8 cellular contexts compared by ENCODE assay signal in genomic region chr11:46889689-46890475, GRCh38. TPM values are rescaled to one million over a fixed set of nuclear protein-coding genes. Genes with fewer than 3 reads are reported as not detected.
DNase-seq lines count a peak whose midpoint lies in the region; FAIRE-seq and TF ChIP-seq lines count a peak whose summit lies in the region.

No MANE protein-coding gene starts in this region.

- H3K27ac Mint-ChIP-seq in glutamatergic neuron (ENCODE audit: unreplicated experiment), result peak overlapping the region; percentile 62
- H3K27ac Mint-ChIP-seq in progenitor cell of endocrine pancreas, result no peak overlapping the region

- H3K4me1 Mint-ChIP-seq in glutamatergic neuron (ENCODE audit: low read depth, unreplicated experiment) (peaks cover 13% of the 10 kb centered on the region), progenitor cell of endocrine pancreas (ENCODE audit: low read depth) (no peaks in the 10 kb centered on the region)

- H3K9me3 Mint-ChIP-seq in glutamatergic neuron (ENCODE audit: unreplicated experiment), result peaks cover 5% of the 10 kb centered on the region
- no peaks in the 10 kb centered on the region for H3K9me3 Mint-ChIP-seq in progenitor cell of endocrine pancreas (ENCODE audit: low read depth)

- H3K27me3 Mint-ChIP-seq in glutamatergic neuron (ENCODE audit: unreplicated experiment) (no peaks in the 10 kb centered on the region), progenitor cell of endocrine pancreas (no peaks in the 10 kb centered on the region)

- DNase-seq in GM13976 (ENCODE audit: low spot score) (peak; percentile 84), MV-4-11 (lab: John Stamatoyannopoulos, UW) (peak; percentile 53), SK-N-DZ (ENCODE audit: low spot score) (peak; percentile 69), glutamatergic neuron (peak; percentile 77), progenitor cell of endocrine pancreas (ENCODE audit: low spot score, unreplicated experiment) (peak; percentile 62), urothelium cell line (ENCODE audit: low spot score) (peak; percentile 70)
- DNase-seq in activated naive CD4-positive, alpha-beta T cell (lab: John Stamatoyannopoulos, UW), result peak; percentile 24 to 68 (median 48)

- H3K4me3 Mint-ChIP-seq in glutamatergic neuron (ENCODE audit: unreplicated experiment) (no peak overlapping the region), progenitor cell of endocrine pancreas (ENCODE audit: low read depth) (no peak overlapping the region)

- TF ChIP-seq CTCF in 22Rv1 (IDR thresholded peaks at IDR 0.05), result peak; percentile 85
- TF ChIP-seq CTCF in GM13976 (IDR thresholded peaks at IDR 0.05; ENCODE audit: borderline replicate concordance, control extremely low read depth, extremely low read depth, insufficient read depth, missing control alignments), result peak; percentile 65
- peak; percentile 89 for TF ChIP-seq CTCF in glutamatergic neuron (IDR thresholded peaks at IDR 0.05; ENCODE audit: partially characterized antibody, unreplicated experiment)
- TF ChIP-seq CTCF in progenitor cell of endocrine pancreas (IDR thresholded peaks at IDR 0.05; ENCODE audit: unreplicated experiment), result peak; percentile 84

- in situ Hi-C loops in GM13976 (cut with MboI; ENCODE audit: low sequenced_read_pairs, unreplicated experiment), result no loop called here

- no peak for FAIRE-seq in urothelium cell line (lab: Jason Lieb, UNC)

- H3K36me3 Mint-ChIP-seq in glutamatergic neuron (ENCODE audit: unreplicated experiment), result peaks cover 5% of the 10 kb centered on the region
- H3K36me3 Mint-ChIP-seq in progenitor cell of endocrine pancreas (ENCODE audit: insufficient read depth), result no peaks in the 10 kb centered on the region

- H3K27ac ChIP-seq in 22Rv1, result no peak overlapping the region

RNA-seq across cellular contexts. Expression of gene LRP4, which starts 28.5 kb away (rescaled TPM):
- polyA plus RNA-seq in SK-N-DZ (2014; cell fraction: cytosol; rRNA removed), result 4.2 and 5.8 TPM in 2 replicates
- 5.7 and 9.1 TPM in 2 replicates for polyA plus RNA-seq in SK-N-DZ (2014; cell fraction: nucleus; rRNA removed)
- total RNA-seq in glutamatergic neuron (ENCODE audit: unreplicated experiment) (25.0 TPM), progenitor cell of endocrine pancreas (8.7 and 11.0 TPM in 2 replicates)

RNA-seq across cellular contexts. Expression of gene CKAP5, which starts 43.8 kb away (rescaled TPM):
- polyA plus RNA-seq in SK-N-DZ (2014; cell fraction: cytosol; rRNA removed), result 127 and 150 TPM in 2 replicates
- 94.0 and 111 TPM in 2 replicates for polyA plus RNA-seq in SK-N-DZ (2014; cell fraction: nucleus; rRNA removed)
- total RNA-seq in glutamatergic neuron (ENCODE audit: unreplicated experiment), result 193 TPM
- 146 and 151 TPM in 2 replicates for total RNA-seq in progenitor cell of endocrine pancreas

RNA-seq across cellular contexts. Expression of gene CSTPP1, which starts 46.7 kb away (rescaled TPM):
- 40.4 and 41.4 TPM in 2 replicates for polyA plus RNA-seq in SK-N-DZ (2014; cell fraction: cytosol; rRNA removed)
- polyA plus RNA-seq in SK-N-DZ (2014; cell fraction: nucleus; rRNA removed), result 20.4 and 22.5 TPM in 2 replicates
- 35.5 TPM for total RNA-seq in glutamatergic neuron (ENCODE audit: unreplicated experiment)
- 63.3 and 66.1 TPM in 2 replicates for total RNA-seq in progenitor cell of endocrine pancreas
